ENCODE assay signal across 15 cellular contexts in genomic region chr3:147930417-147930816, GRCh38.
DNase-seq lines count a peak whose midpoint lies in the region; FAIRE-seq and TF ChIP-seq lines count a peak whose summit lies in the region.
"Had no signal": no experiment of that assay in that cellular context is flagged by ENCODE, and none has a peak within 500 bp of the region (broad histone marks: within the 10 kb centered on the region; RNA-seq: fewer than 3 reads in every experiment).

No MANE protein-coding gene starts in this region.

- no peaks in the 10 kb centered on the region for H3K27me3 ChIP-seq in osteoblast (ENCODE audit: insufficient read depth, low read length)

- H3K4me1 ChIP-seq in osteoblast (ENCODE audit: insufficient read depth, low read length): peaks cover 12% of the 10 kb centered on the region

- FAIRE-seq in RCC 7860 (lab: Jason Lieb, UNC): peak; percentile 50
- FAIRE-seq: K562 had no signal

- H3K4me2 ChIP-seq in osteoblast (ENCODE audit: insufficient read depth, low read length): peak overlapping the region; percentile 72

- H3K4me3 ChIP-seq in epithelial cell of esophagus (ENCODE audit: low read length) (no peak overlapping the region), osteoblast (ENCODE audit: insufficient read depth, low read length) (peak overlapping the region; percentile 37)
- H3K4me3 ChIP-seq: K562 had no signal

- peak overlapping the region; percentile 69 for H2AFZ ChIP-seq in osteoblast (ENCODE audit: low read length)

- peak overlapping the region; percentile 59 for H3K27ac ChIP-seq in osteoblast (ENCODE audit: low read depth, low read length)
- no peak overlapping the region for H3K27ac ChIP-seq in caudate nucleus (ENCODE audit: low read depth, low read length)
- H3K27ac ChIP-seq: C4-2B had no signal

- H3K4me3 Mint-ChIP-seq in activated T-cell treated with anti-CD3 and anti-CD28 coated beads, Interleukin-2, amount 50 U/mL, for 24 hours: no peak overlapping the region
- H3K4me3 Mint-ChIP-seq: activated CD4-positive, alpha-beta memory T cell treated with anti-CD3 and anti-CD28 coated beads, Interleukin-2, amount 10 ng/mL, durations not matched to agents 7 days and 5 days; dendritic cell treated with granulocyte-macrophage colony-stimulating factor and Interleukin-4, amounts not matched to agents 40 ng/mL and 50 ng/mL, for 4 days had no signal

- H3K4me1 Mint-ChIP-seq in activated T-cell treated with anti-CD3 and anti-CD28 coated beads, Interleukin-2, amount 50 U/mL, for 24 hours (ENCODE audit: low read depth): no peaks in the 10 kb centered on the region
- H3K4me1 Mint-ChIP-seq: activated CD4-positive, alpha-beta memory T cell treated with anti-CD3 and anti-CD28 coated beads, Interleukin-2, amount 10 ng/mL, durations not matched to agents 7 days and 5 days had no signal

- H3K9me3 ChIP-seq in osteoblast (ENCODE audit: low read depth, low read length): no peaks in the 10 kb centered on the region

- H3K27me3 Mint-ChIP-seq in activated T-cell treated with anti-CD3 and anti-CD28 coated beads, Interleukin-2, amount 50 U/mL, for 24 hours: no peaks in the 10 kb centered on the region
- H3K27me3 Mint-ChIP-seq: activated CD4-positive, alpha-beta memory T cell treated with anti-CD3 and anti-CD28 coated beads, Interleukin-2, amount 10 ng/mL, durations not matched to agents 7 days and 5 days; dendritic cell treated with granulocyte-macrophage colony-stimulating factor and Interleukin-4, amounts not matched to agents 40 ng/mL and 50 ng/mL, for 4 days had no signal

- TF ChIP-seq CTCF in epithelial cell of esophagus (IDR thresholded peaks at IDR 0.05; ENCODE audit: insufficient read depth, low read depth, low read length, missing control alignments) (no peak), osteoblast (IDR thresholded peaks at IDR 0.05; ENCODE audit: extremely low read depth, low read depth, low read length) (no peak)

- no peaks in the 10 kb centered on the region for H3K9me3 Mint-ChIP-seq in activated T-cell treated with anti-CD3 and anti-CD28 coated beads, Interleukin-2, amount 50 U/mL, for 24 hours
- H3K9me3 Mint-ChIP-seq: activated CD4-positive, alpha-beta memory T cell treated with anti-CD3 and anti-CD28 coated beads, Interleukin-2, amount 10 ng/mL, durations not matched to agents 7 days and 5 days; dendritic cell treated with granulocyte-macrophage colony-stimulating factor and Interleukin-4, amounts not matched to agents 40 ng/mL and 50 ng/mL, for 4 days had no signal

- no peaks in the 10 kb centered on the region for H3K36me3 Mint-ChIP-seq in activated T-cell treated with anti-CD3 and anti-CD28 coated beads, Interleukin-2, amount 50 U/mL, for 24 hours (ENCODE audit: low read depth)

- no peaks in the 10 kb centered on the region for H3K36me3 ChIP-seq in osteoblast (ENCODE audit: insufficient read depth, low read length)

- H3K79me2 ChIP-seq in osteoblast (ENCODE audit: insufficient read depth, low read length): no peaks in the 10 kb centered on the region

- DNase-seq in EH (ENCODE audit: low read depth): peak; percentile 71
- peak; percentile 47 for DNase-seq in RCC 7860 (ENCODE audit: low spot score)
- peak; percentile 64 for DNase-seq in epithelial cell of esophagus (ENCODE audit: low read depth)
- peak; percentile 46 for DNase-seq in osteoblast (ENCODE audit: insufficient read length, low spot score, missing footprints)
- no peak for DNase-seq in epidermal melanocyte (ENCODE audit: insufficient read length, low spot score)
- no peak for DNase-seq in activated T-cell treated with anti-CD3 and anti-CD28 coated beads, Interleukin-2, amount 50 U/mL, for 24 hours
- DNase-seq in DMS79 treated with DMSO at 0.1 percent for 48 hours (lab: John Stamatoyannopoulos, UW): no peak
- DNase-seq in caudate nucleus (lab: John Stamatoyannopoulos, UW): no peak
- DNase-seq: activated CD4-positive, alpha-beta memory T cell treated with anti-CD3 and anti-CD28 coated beads, Interleukin-2, amount 10 ng/mL, durations not matched to agents 7 days and 5 days; activated naive CD4-positive, alpha-beta T cell treated with Interleukin-2 at 50 U/mL for 16 hours; NCI-H187 treated with DMSO at 0.1 percent for 48 hours; stimulated activated CD4-positive, alpha-beta T cell treated with anti-CD3 and anti-CD28 coated beads, Interleukin-12 subunit alpha, Interleukin-12 subunit beta, amount 100 ng/mL, for 4 hours had no signal

- H3K27ac Mint-ChIP-seq in activated T-cell treated with anti-CD3 and anti-CD28 coated beads, Interleukin-2, amount 50 U/mL, for 24 hours: no peak overlapping the region
- H3K27ac Mint-ChIP-seq: activated CD4-positive, alpha-beta memory T cell treated with anti-CD3 and anti-CD28 coated beads, Interleukin-2, amount 10 ng/mL, durations not matched to agents 7 days and 5 days; dendritic cell treated with granulocyte-macrophage colony-stimulating factor and Interleukin-4, amounts not matched to agents 40 ng/mL and 50 ng/mL, for 4 days had no signal

- no peaks in the 10 kb centered on the region for H4K20me1 ChIP-seq in osteoblast (ENCODE audit: insufficient read depth, low read length)

Comparison
In these comparisons a context has a peak if more than half of its experiments do, and no peak if none do; other contexts are left out.
1. DNase-seq: peak in EH (single experiment), RCC 7860 (single experiment), epithelial cell of esophagus (single experiment) and osteoblast (single experiment); none in epidermal melanocyte (single experiment), activated T-cell treated with anti-CD3 and anti-CD28 coated beads, Interleukin-2, amount 50 U/mL, for 24 hours (single experiment), DMS79 treated with DMSO at 0.1 percent for 48 hours (single experiment) and caudate nucleus (0 of 61).